Comparison of ENCODE assay signal across 18 cellular contexts in genomic region chr5:14227501-14227900, GRCh38.
"Had no signal": no experiment of that assay in that cellular context is flagged by ENCODE, and none has a peak within 500 bp of the region (broad histone marks: within the 10 kb centered on the region; RNA-seq: fewer than 3 reads in every experiment).

No MANE protein-coding gene starts in this region.

- H3K27me3 Mint-ChIP-seq: activated B cell treated with CpG ODN at 0.5 μM for 24 hours; dendritic cell treated with granulocyte-macrophage colony-stimulating factor and Interleukin-4, amounts not matched to agents 40 ng/mL and 50 ng/mL, for 4 days had no signal

- H3K4me3 Mint-ChIP-seq: activated B cell treated with CpG ODN at 0.5 μM for 24 hours; activated CD4-positive, alpha-beta T cell treated with anti-CD3 and anti-CD28 coated beads, Interleukin-2, amount 10 ng/mL, durations not matched to agents 24 days and 14 days; activated T-cell treated with anti-CD3 and anti-CD28 coated beads, Interleukin-2, amount 50 U/mL, for 72 hours; dendritic cell treated with granulocyte-macrophage colony-stimulating factor and Interleukin-4, amounts not matched to agents 40 ng/mL and 50 ng/mL, for 4 days; effector memory CD8-positive, alpha-beta T cell; natural killer cell; T-helper 17 cell had no signal

- H3K27me3 ChIP-seq: gastroesophageal sphincter, stomach, testis had no signal

- H3K36me3 Mint-ChIP-seq: activated naive CD4-positive, alpha-beta T cell treated with anti-CD3 and anti-CD28 coated beads, Interleukin-2, amount 50 U/mL, for 72 hours; natural killer cell had no signal

- H3K9me3 Mint-ChIP-seq: activated B cell treated with CpG ODN at 0.5 μM for 24 hours; activated CD4-positive, alpha-beta T cell treated with anti-CD3 and anti-CD28 coated beads, Interleukin-2, amount 10 ng/mL, durations not matched to agents 24 days and 14 days; activated naive CD4-positive, alpha-beta T cell treated with anti-CD3 and anti-CD28 coated beads, Interleukin-2, amount 50 U/mL, for 72 hours; activated T-cell treated with anti-CD3 and anti-CD28 coated beads, Interleukin-2, amount 50 U/mL, for 72 hours; dendritic cell treated with granulocyte-macrophage colony-stimulating factor and Interleukin-4, amounts not matched to agents 40 ng/mL and 50 ng/mL, for 4 days; effector memory CD8-positive, alpha-beta T cell; natural killer cell had no signal

- H3K27ac ChIP-seq: gastroesophageal sphincter had no signal

- H3K36me3 ChIP-seq: gastroesophageal sphincter, stomach had no signal

- H3K9me3 ChIP-seq: gastroesophageal sphincter, stomach, testis had no signal

- FAIRE-seq: islet of Langerhans had no signal

- H3K27ac Mint-ChIP-seq: activated CD4-positive, alpha-beta T cell treated with anti-CD3 and anti-CD28 coated beads, Interleukin-2, amount 10 ng/mL, durations not matched to agents 24 days and 14 days; activated naive CD4-positive, alpha-beta T cell treated with anti-CD3 and anti-CD28 coated beads, Interleukin-2, amount 50 U/mL, for 72 hours; activated T-cell treated with anti-CD3 and anti-CD28 coated beads, Interleukin-2, amount 50 U/mL, for 72 hours; dendritic cell treated with granulocyte-macrophage colony-stimulating factor and Interleukin-4, amounts not matched to agents 40 ng/mL and 50 ng/mL, for 4 days; effector memory CD8-positive, alpha-beta T cell; T-helper 17 cell had no signal

- H3K4me3 ChIP-seq: gastroesophageal sphincter, stomach, testis had no signal

- ATAC-seq: activated naive CD4-positive, alpha-beta T cell treated with anti-CD3 and anti-CD28 coated beads, Interleukin-2, amount 50 U/mL, for 72 hours; activated T-cell treated with anti-CD3 and anti-CD28 coated beads, Interleukin-2, amount 50 U/mL, for 72 hours; effector memory CD8-positive, alpha-beta T cell; gastroesophageal sphincter; natural killer cell; sciatic nerve; T-helper 17 cell had no signal

- DNase-seq: activated B cell treated with CpG ODN at 0.5 μM for 24 hours; activated CD4-positive, alpha-beta T cell treated with anti-CD3 and anti-CD28 coated beads, Interleukin-2, amount 10 ng/mL, durations not matched to agents 24 days and 14 days; activated CD8-positive, alpha-beta memory T cell treated with anti-CD3 and anti-CD28 coated beads, Interleukin-2, amount 50 U/mL, for 48 hours; activated gamma-delta T cell; activated T-cell treated with anti-CD3 and anti-CD28 coated beads, Interleukin-2, amount 50 U/mL, for 72 hours; cerebellar nuclear complex; effector memory CD8-positive, alpha-beta T cell; left colon; natural killer cell; stimulated activated CD4-positive, alpha-beta T cell treated with anti-CD3 and anti-CD28 coated beads, Interleukin-1b, Interleukin-23, amount 100 ng/mL, for 48 hours; stomach; T-helper 17 cell; testis had no signal
